In genomic region chr6:10420546-10421507, GRCh38 we compare ENCODE assay signal across 16 cellular contexts. TPM values are rescaled to one million over a fixed set of nuclear protein-coding genes. Genes with fewer than 3 reads are reported as not detected.
DNase-seq lines count a peak whose midpoint lies in the region; ATAC-seq and TF ChIP-seq lines count a peak whose summit lies in the region.
"Had no signal": no experiment of that assay in that cellular context is flagged by ENCODE, and none has a peak within 500 bp of the region (broad histone marks: within the 10 kb centered on the region; RNA-seq: fewer than 3 reads in every experiment).

No MANE protein-coding gene starts in this region.

- peaks cover 64 to 99% (median 98%) of the 10 kb centered on the region in 3 donors for H3K27me3 Mint-ChIP-seq in naive B cell

- peaks cover 20% of the 10 kb centered on the region for H3K4me1 ChIP-seq in HEK293 (ENCODE audit: control insufficient read depth, insufficient read depth, low read length)
- H3K4me1 ChIP-seq in ectodermal cell (ENCODE audit: control insufficient read depth, insufficient read depth, low read length), result peaks cover 56% of the 10 kb centered on the region
- H3K4me1 ChIP-seq in ascending aorta, result peaks cover 0 to 3% of the 10 kb centered on the region in 2 donors

- peaks cover 100% of the 10 kb centered on the region for H3K27me3 ChIP-seq in ectodermal cell (ENCODE audit: control insufficient read depth, insufficient read depth, low read length, poor library complexity, severe bottlenecking)
- H3K27me3 ChIP-seq in ascending aorta, result peaks cover 49% of the 10 kb centered on the region
- H3K27me3 ChIP-seq: vagina had no signal

- POLR2A ChIA-PET in HEK293 (lab: Yijun Ruan, JAX), result interaction anchor here (0.6 to 11.5 kb wide), 5 partner anchors 7 to 247 kb away, joined by 3 to 112 read pairs (median 4); partner anchors contain the start of gene TFAP2A

- 1 to 2% methylated on average over 51 of the region's 51 CpGs for WGBS in ectodermal cell, 2 experiments

- TF ChIP-seq CTCF in HEK293 (tag by site-specific recombination; IDR thresholded peaks at IDR 0.05) (no peak), ascending aorta (IDR thresholded peaks at IDR 0.05) (no peak)

- intact Hi-C loops in ascending aorta (cut with DNase I), result no loop called here

- in situ Hi-C loops in ACHN (cut with HindIII; ENCODE audit: low pct_ligation_motif_present, low pct_unique_long_range_greater_than_20kb, low sequenced_read_pairs), result no loop called here

- peak overlapping the region in 3 of 8 donors; percentile 15 to 67 (median 20) for H3K4me3 Mint-ChIP-seq in naive B cell
- H3K4me3 Mint-ChIP-seq: stimulated activated memory B cell treated with anti-CD40 and anti-IgM and Interleukin-4, amounts not matched to agents 10 μg/mL and 1 μg/mL and 100 μg/mL, for 72 hours had no signal

- ATAC-seq in naive B cell (ENCODE audit: low read depth in 2 of 2), result no peak
- ATAC-seq: activated CD4-positive, CD25-positive, alpha-beta regulatory T cell treated with anti-CD3 and anti-CD28 coated beads, Interleukin-2, amount 50 U/mL, for 24 hours; mucosa of descending colon; stimulated activated memory B cell treated with anti-CD40 and anti-IgM and Interleukin-4, amounts not matched to agents 10 μg/mL and 1 μg/mL and 100 μg/mL, for 72 hours had no signal

- CTCF ChIA-PET in HEK293 (lab: Yijun Ruan, JAX), result interaction anchor here (0.6 to 3.8 kb wide), 4 partner anchors 8 to 31 kb away, joined by 3 to 23 read pairs (median 4); no protein-coding TSS in a partner anchor

- H3K36me3 Mint-ChIP-seq in naive B cell, result peaks cover 9 to 29% of the 10 kb centered on the region in 2 donors
- H3K36me3 Mint-ChIP-seq: stimulated activated memory B cell treated with anti-CD40 and anti-IgM and Interleukin-4, amounts not matched to agents 10 μg/mL and 1 μg/mL and 100 μg/mL, for 72 hours had no signal

- H3K27ac Mint-ChIP-seq in naive B cell, result peak overlapping the region in 4 of 6 donors; percentile 69 to 90 (median 76)
- H3K27ac Mint-ChIP-seq: stimulated activated memory B cell treated with anti-CD40 and anti-IgM and Interleukin-4, amounts not matched to agents 10 μg/mL and 1 μg/mL and 100 μg/mL, for 72 hours had no signal

- DNase-seq in D341Med (ENCODE audit: low spot score) (peak; percentile 32), naive B cell (no peak), SHP77 treated with DMSO at 0.1 percent for 48 hours (lab: John Stamatoyannopoulos, UW) (no peak), ACHN (no peak), NCI-H187 (lab: John Stamatoyannopoulos, UW) (no peak), ascending aorta (ENCODE audit: low spot score in 2 of 2) (no peak)
- DNase-seq: activated T-cell treated with anti-CD3 and anti-CD28 coated beads, Interleukin-2, amount 50 U/mL, for 48 hours; colonic mucosa; stimulated activated CD4-positive, alpha-beta T cell treated with anti-CD3 and anti-CD28 coated beads, Interleukin-4, amount 100 ng/mL, for 24 hours had no signal

- H3K4me3 ChIP-seq in HEK293 (ENCODE audit: low read depth, low read length) (no peak overlapping the region), ectodermal cell (ENCODE audit: insufficient read depth, low read depth, low read length) (peak overlapping the region; percentile 30), ascending aorta (no peak overlapping the region)
- H3K4me3 ChIP-seq: colonic mucosa, mucosa of descending colon, right atrium auricular region had no signal

- H3K36me3 ChIP-seq in HEK293 (ENCODE audit: control insufficient read depth in 2 of 2, insufficient read depth in 1 of 2, low read length in 2 of 2) (no peaks in the 10 kb centered on the region), ectodermal cell (ENCODE audit: control insufficient read depth, insufficient read depth, low read length) (no peaks in the 10 kb centered on the region), ascending aorta (no peaks in the 10 kb centered on the region)
- H3K36me3 ChIP-seq: colonic mucosa, right atrium auricular region, vagina had no signal

- no peaks in the 10 kb centered on the region for H3K9me3 ChIP-seq in HEK293 (ENCODE audit: control insufficient read depth, insufficient read depth, low read depth, low read length)
- no peaks in the 10 kb centered on the region for H3K9me3 ChIP-seq in ectodermal cell (ENCODE audit: control insufficient read depth, low read length)
- H3K9me3 ChIP-seq in ascending aorta, result no peaks in the 10 kb centered on the region
- H3K9me3 ChIP-seq: colonic mucosa, mucosa of descending colon, right atrium auricular region, vagina had no signal

- H3K9me3 Mint-ChIP-seq in naive B cell, result peaks cover 6 to 53% (median 20%) of the 10 kb centered on the region in 7 donors

- peaks cover 20 to 35% (median 23%) of the 10 kb centered on the region in 3 donors for H3K4me1 Mint-ChIP-seq in naive B cell

- H3K27ac ChIP-seq in HEK293 (ENCODE audit: extremely low read depth, low read depth, low read length), result peak overlapping the region; percentile 27; the same call in 1 of the 2 replicates
- H3K27ac ChIP-seq in ectodermal cell (ENCODE audit: insufficient read depth, low read depth, low read length, poor library complexity, severe bottlenecking), result no peak overlapping the region
- H3K27ac ChIP-seq in ascending aorta, result no peak overlapping the region
- H3K27ac ChIP-seq: colonic mucosa, right atrium auricular region had no signal

TF ChIP-seq in HEK293, 187 proteins besides CTCF, POLR2A, EP300 and RAD21 (continues in another document):
- TF ChIP-seq ZNF280C (tag by site-specific recombination; IDR thresholded peaks at IDR 0.05) (no peak), ZNF670 (tag by site-specific recombination; IDR thresholded peaks at IDR 0.05; ENCODE audit: low read depth) (no peak), SP7 (tag by site-specific recombination; IDR thresholded peaks at IDR 0.05) (no peak), ZNF133 (tag by site-specific recombination; IDR thresholded peaks at IDR 0.05) (no peak), GLIS2 (tag by site-specific recombination; IDR thresholded peaks at IDR 0.05) (no peak), ZSCAN4 (tag by site-specific recombination; IDR thresholded peaks at IDR 0.05) (no peak), ZSCAN5A (tag by site-specific recombination; IDR thresholded peaks at IDR 0.05) (no peak), ZNF426 (tag by site-specific recombination; IDR thresholded peaks at IDR 0.05) (no peak), TCF7L2 (IDR thresholded peaks at IDR 0.05; ENCODE audit: borderline replicate concordance, low read depth, low read length) (no peak), ZNF555 (tag by site-specific recombination; conservative IDR thresholded peaks at IDR 0.05) (no peak), ZNF211 (tag by site-specific recombination; IDR thresholded peaks at IDR 0.05; ENCODE audit: low read depth) (no peak), ZNF398 (tag by site-specific recombination; IDR thresholded peaks at IDR 0.05) (no peak)

RNA-seq across cellular contexts. Expression of gene TFAP2A, which starts 6.0 kb away (rescaled TPM):
- 21.7 TPM for polyA plus RNA-seq in ectodermal cell (2013, experiment 1 of 4)
- 18.7 TPM for polyA plus RNA-seq in ectodermal cell (2013, experiment 2 of 4)
- polyA plus RNA-seq in ectodermal cell (2013, experiment 3 of 4), result 19.3 TPM
- 21.9 TPM for polyA plus RNA-seq in ectodermal cell (2013, experiment 4 of 4)
- not detected for polyA plus RNA-seq in naive B cell (ENCODE audit: low read depth in 6 of 6)
- total RNA-seq in ascending aorta, result 0.21 TPM
